ENCODE assay signal across 8 cellular contexts in the genomic region with DNA sequence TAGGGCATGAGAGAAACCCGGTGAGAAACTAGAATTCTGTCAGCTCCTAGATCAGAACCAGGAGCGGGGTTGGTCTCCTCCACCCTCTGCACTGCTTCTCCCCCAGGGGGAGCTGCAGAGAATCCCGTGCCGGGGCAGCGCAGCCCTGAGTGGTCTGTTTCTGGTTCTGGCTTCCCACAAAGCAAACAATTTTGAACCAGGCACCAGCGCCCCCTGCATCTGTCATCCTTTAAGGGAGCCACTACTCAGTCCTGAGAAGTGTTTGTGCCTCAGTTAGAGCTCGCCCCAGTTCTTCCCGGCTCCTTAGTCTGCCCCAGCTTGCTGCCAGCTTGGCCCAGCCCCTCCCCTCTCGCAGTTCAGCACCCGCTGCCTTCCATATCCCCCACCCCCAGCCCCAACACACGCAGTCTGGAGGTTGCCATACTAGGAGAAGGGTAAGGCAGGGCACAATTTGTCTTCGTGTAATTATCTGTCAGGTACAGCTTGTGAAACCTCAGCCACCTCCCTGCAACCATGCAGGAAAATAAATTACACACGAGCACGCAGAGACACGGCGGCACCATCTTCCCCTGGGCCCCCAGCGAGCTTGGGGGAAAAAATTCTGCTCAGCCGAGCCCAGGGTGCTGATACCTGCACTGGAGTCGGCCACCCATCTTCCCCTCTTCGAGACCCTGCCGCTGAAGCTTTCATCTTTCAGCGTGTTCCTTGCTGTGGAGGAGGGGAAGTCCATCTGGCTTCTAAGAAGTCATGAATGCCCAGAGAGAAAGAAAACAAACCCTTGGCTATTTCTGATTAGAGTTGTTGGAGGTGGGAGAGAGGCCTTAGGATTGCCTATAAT.
DNase-seq lines count a peak whose midpoint lies in the region; ATAC-seq and TF ChIP-seq lines count a peak whose summit lies in the region.

No MANE protein-coding gene starts in this region.

- DNase-seq in DMS 273 treated with DMSO at 0.1 percent for 48 hours (lab: John Stamatoyannopoulos, UW) (peak; percentile 72), Kasumi-1 (lab: John Stamatoyannopoulos, UW) (peak; percentile 2 to 11), mucosa of descending colon (peak in 2 of 3 donors; percentile 26 to 63), superior temporal gyrus (ENCODE audit: extremely low spot score) (peak; percentile 33), RWPE1 (ENCODE audit: low spot score) (no peak)
- peak; percentile 71 for DNase-seq in activated CD4-positive, alpha-beta T cell treated with anti-CD3 and anti-CD28 coated beads for 36 hours
- peak in 2 of 3 donors; percentile 12 to 15 for DNase-seq in effector memory CD4-positive, alpha-beta T cell
- no peak for DNase-seq in NK-92 treated with Interleukin-12 subunit alpha and Interleukin-12 subunit beta, amount 100 ng/mL, for 24 hours (lab: John Stamatoyannopoulos, UW)

- CTCF ChIA-PET in activated CD4-positive, alpha-beta T cell treated with anti-CD3 and anti-CD28 coated beads for 36 hours (lab: Charles Lee), result interaction anchor here (0.6 to 10.6 kb wide), 15 partner anchors 8 to 987 kb away, joined by 3 to 112 read pairs (median 4); no protein-coding TSS in a partner anchor
- CTCF ChIA-PET in RWPE1 (lab: Yijun Ruan, JAX), result interaction anchor here (0.7 to 3.2 kb wide), 5 partner anchors 13 to 149 kb away, joined by 3 to 23 read pairs (median 4); no protein-coding TSS in a partner anchor

- H3K27me3 Mint-ChIP-seq in activated CD4-positive, alpha-beta T cell treated with anti-CD3 and anti-CD28 coated beads for 36 hours, result peaks cover 41% of the 10 kb centered on the region

- peak overlapping the region; percentile 42 for H3K4me3 Mint-ChIP-seq in activated CD4-positive, alpha-beta T cell treated with anti-CD3 and anti-CD28 coated beads for 36 hours

- H3K4me3 ChIP-seq in effector memory CD4-positive, alpha-beta T cell (ENCODE audit: insufficient read depth, low read depth, low read length, poor library complexity, severe bottlenecking), result no peak overlapping the region
- no peak overlapping the region for H3K4me3 ChIP-seq in mucosa of descending colon

- ATAC-seq in activated CD4-positive, alpha-beta T cell treated with anti-CD3 and anti-CD28 coated beads for 36 hours, result peak; percentile 84
- peak; percentile 71 for ATAC-seq in mucosa of descending colon

- peaks cover 10% of the 10 kb centered on the region for H3K27me3 ChIP-seq in effector memory CD4-positive, alpha-beta T cell (replicated peaks; ENCODE audit: control insufficient read depth, insufficient read depth, low read length, poor library complexity, severe bottlenecking)

- H3K9me3 Mint-ChIP-seq in activated CD4-positive, alpha-beta T cell treated with anti-CD3 and anti-CD28 coated beads for 36 hours (ENCODE audit: low read depth), result no peaks in the 10 kb centered on the region

- H3K4me1 Mint-ChIP-seq in activated CD4-positive, alpha-beta T cell treated with anti-CD3 and anti-CD28 coated beads for 36 hours, result peaks cover 10% of the 10 kb centered on the region

- H3K9me3 ChIP-seq in effector memory CD4-positive, alpha-beta T cell (ENCODE audit: control insufficient read depth, low read length), result no peaks in the 10 kb centered on the region
- H3K9me3 ChIP-seq in mucosa of descending colon, result no peaks in the 10 kb centered on the region

- POLR2A ChIA-PET in activated CD4-positive, alpha-beta T cell treated with anti-CD3 and anti-CD28 coated beads for 36 hours (lab: Charles Lee), result no interaction called here
- POLR2A ChIA-PET in RWPE1 (lab: Yijun Ruan, JAX; ENCODE audit: low non-redundant PET), result no interaction called here

- no peaks in the 10 kb centered on the region for H3K36me3 ChIP-seq in effector memory CD4-positive, alpha-beta T cell (ENCODE audit: control insufficient read depth, insufficient read depth, low read length)
- no peaks in the 10 kb centered on the region for H3K36me3 ChIP-seq in mucosa of descending colon (ENCODE audit: low read depth)

- peaks cover 9% of the 10 kb centered on the region for H3K4me1 ChIP-seq in effector memory CD4-positive, alpha-beta T cell (ENCODE audit: control insufficient read depth, insufficient read depth, low read length, poor library complexity, severe bottlenecking)
- H3K4me1 ChIP-seq in mucosa of descending colon (ENCODE audit: low read depth), result no peaks in the 10 kb centered on the region

- peak; percentile 27 for TF ChIP-seq CTCF in mucosa of descending colon (IDR thresholded peaks at IDR 0.05)
- TF ChIP-seq CTCF in RWPE1 (conservative IDR thresholded peaks at IDR 0.05; ENCODE audit: low read depth), result no peak

- H3K36me3 Mint-ChIP-seq in activated CD4-positive, alpha-beta T cell treated with anti-CD3 and anti-CD28 coated beads for 36 hours (ENCODE audit: low read depth), result no peaks in the 10 kb centered on the region

- H3K27ac ChIP-seq in effector memory CD4-positive, alpha-beta T cell (ENCODE audit: insufficient read depth, low read length, poor library complexity, severe bottlenecking), result no peak overlapping the region
- no peak overlapping the region for H3K27ac ChIP-seq in RWPE1

- intact Hi-C loops in activated CD4-positive, alpha-beta T cell treated with anti-CD3 and anti-CD28 coated beads for 36 hours (cut with DNase I, micrococcal nuclease), result no loop called here
- intact Hi-C loops in mucosa of descending colon (cut with DNase I, micrococcal nuclease), result no loop called here

- H3K27ac Mint-ChIP-seq in activated CD4-positive, alpha-beta T cell treated with anti-CD3 and anti-CD28 coated beads for 36 hours, result no peak overlapping the region

Comparison
In these comparisons a context has a peak if more than half of its experiments do, and no peak if none do; other contexts are left out.
1. DNase-seq: peak in DMS 273 treated with DMSO at 0.1 percent for 48 hours (single experiment), Kasumi-1 (2 of 2), activated CD4-positive, alpha-beta T cell treated with anti-CD3 and anti-CD28 coated beads for 36 hours (single experiment), effector memory CD4-positive, alpha-beta T cell (2 of 3), mucosa of descending colon (2 of 3) and superior temporal gyrus (single experiment); none in NK-92 treated with Interleukin-12 subunit alpha and Interleukin-12 subunit beta, amount 100 ng/mL, for 24 hours (single experiment) and RWPE1 (single experiment).